Comparison of ENCODE assay signal across 1 cellular context in the genomic region with DNA sequence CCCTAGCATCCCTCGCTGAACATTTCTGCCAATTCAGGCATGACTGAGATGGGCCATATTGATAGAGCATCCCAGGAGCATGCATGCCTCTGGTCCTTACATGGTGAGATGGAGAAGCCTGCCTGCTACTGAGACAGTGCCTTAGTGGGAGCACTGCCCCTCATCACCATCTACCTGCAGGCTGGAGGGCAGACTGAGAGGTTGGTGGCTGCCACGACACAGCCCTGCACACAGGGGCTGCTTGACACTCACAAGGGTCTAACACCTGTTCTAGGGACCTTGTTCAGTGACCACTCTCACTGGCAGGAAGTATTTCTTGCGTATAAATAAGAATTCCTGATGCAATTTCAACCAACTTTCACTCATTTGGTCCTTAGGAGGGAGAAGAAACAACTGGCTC.
TF ChIP-seq lines count a peak whose summit lies in the region.

No MANE protein-coding gene starts in this region.

TF ChIP-seq in GM12878, 131 proteins besides CTCF, POLR2A, EP300 and RAD21:
- TF ChIP-seq SIX5 (IDR thresholded peaks at IDR 0.05; ENCODE audit: low read depth, low read length, severe bottlenecking) (no peak), EGR1 (IDR thresholded peaks at IDR 0.05; ENCODE audit: borderline replicate concordance in 1 of 2, low read depth in 2 of 2, low read length in 2 of 2) (no peak), SMC3 (IDR thresholded peaks at IDR 0.05; ENCODE audit: borderline replicate concordance, low read length) (no peak), SREBF1 (IDR thresholded peaks at IDR 0.05; ENCODE audit: low read length) (no peak), RAD51 (IDR thresholded peaks at IDR 0.05) (no peak), RBBP5 (conservative IDR thresholded peaks at IDR 0.05) (no peak), JUND (IDR thresholded peaks at IDR 0.05; ENCODE audit: low read depth, low read length) (no peak), FOXM1 (IDR thresholded peaks at IDR 0.05; ENCODE audit: low read depth, low read length) (no peak), STAT3 (IDR thresholded peaks at IDR 0.05; ENCODE audit: low read depth, low read length) (no peak), EZH2 (IDR thresholded peaks at IDR 0.05; ENCODE audit: borderline replicate concordance, control insufficient read depth, low read depth, low read length) (no peak), SUPT20H (IDR thresholded peaks at IDR 0.05; ENCODE audit: borderline replicate concordance, control insufficient read depth, low read depth, low read length) (no peak), SRF (IDR thresholded peaks at IDR 0.05; ENCODE audit: low read depth in 2 of 2, low read length in 2 of 2) (no peak), POU2F2 (IDR thresholded peaks at IDR 0.05; ENCODE audit: borderline replicate concordance, low read depth, low read length) (no peak), MEF2A (IDR thresholded peaks at IDR 0.05; ENCODE audit: insufficient read depth, low read depth, low read length) (no peak), SMAD1 (IDR thresholded peaks at IDR 0.05; ENCODE audit: low read depth, partially characterized antibody) (no peak), BACH1 (IDR thresholded peaks at IDR 0.05; ENCODE audit: borderline replicate concordance) (no peak)
- TF ChIP-seq, protein P1, sequence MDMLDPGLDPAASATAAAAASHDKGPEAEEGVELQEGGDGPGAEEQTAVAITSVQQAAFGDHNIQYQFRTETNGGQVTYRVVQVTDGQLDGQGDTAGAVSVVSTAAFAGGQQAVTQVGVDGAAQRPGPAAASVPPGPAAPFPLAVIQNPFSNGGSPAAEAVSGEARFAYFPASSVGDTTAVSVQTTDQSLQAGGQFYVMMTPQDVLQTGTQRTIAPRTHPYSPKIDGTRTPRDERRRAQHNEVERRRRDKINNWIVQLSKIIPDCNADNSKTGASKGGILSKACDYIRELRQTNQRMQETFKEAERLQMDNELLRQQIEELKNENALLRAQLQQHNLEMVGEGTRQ (IDR thresholded peaks at IDR 0.05; ENCODE audit: borderline replicate concordance, low read depth, low read length), result no peak
- TF ChIP-seq, protein P2, sequence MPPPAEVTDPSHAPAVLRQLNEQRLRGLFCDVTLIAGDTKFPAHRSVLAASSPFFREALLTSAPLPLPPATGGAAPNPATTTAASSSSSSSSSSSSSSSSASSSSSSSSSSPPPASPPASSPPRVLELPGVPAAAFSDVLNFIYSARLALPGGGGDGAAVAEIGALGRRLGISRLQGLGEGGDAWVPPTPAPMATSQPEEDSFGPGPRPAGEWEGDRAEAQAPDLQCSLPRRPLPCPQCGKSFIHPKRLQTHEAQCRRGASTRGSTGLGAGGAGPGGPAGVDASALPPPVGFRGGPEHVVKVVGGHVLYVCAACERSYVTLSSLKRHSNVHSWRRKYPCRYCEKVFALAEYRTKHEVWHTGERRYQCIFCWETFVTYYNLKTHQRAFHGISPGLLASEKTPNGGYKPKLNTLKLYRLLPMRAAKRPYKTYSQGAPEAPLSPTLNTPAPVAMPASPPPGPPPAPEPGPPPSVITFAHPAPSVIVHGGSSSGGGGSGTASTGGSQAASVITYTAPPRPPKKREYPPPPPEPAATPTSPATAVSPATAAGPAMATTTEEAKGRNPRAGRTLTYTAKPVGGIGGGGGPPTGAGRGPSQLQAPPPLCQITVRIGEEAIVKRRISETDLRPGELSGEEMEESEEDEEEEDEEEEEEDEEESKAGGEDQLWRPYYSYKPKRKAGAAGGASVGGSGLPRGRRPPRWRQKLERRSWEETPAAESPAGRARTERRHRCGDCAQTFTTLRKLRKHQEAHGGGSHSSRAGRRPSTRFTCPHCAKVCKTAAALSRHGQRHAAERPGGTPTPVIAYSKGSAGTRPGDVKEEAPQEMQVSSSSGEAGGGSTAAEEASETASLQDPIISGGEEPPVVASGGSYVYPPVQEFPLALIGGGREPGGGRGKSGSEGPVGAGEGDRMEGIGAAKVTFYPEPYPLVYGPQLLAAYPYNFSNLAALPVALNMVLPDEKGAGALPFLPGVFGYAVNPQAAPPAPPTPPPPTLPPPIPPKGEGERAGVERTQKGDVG (CRISPR knock-in tag; IDR thresholded peaks at IDR 0.05), result no peak
- TF ChIP-seq, protein P3, sequence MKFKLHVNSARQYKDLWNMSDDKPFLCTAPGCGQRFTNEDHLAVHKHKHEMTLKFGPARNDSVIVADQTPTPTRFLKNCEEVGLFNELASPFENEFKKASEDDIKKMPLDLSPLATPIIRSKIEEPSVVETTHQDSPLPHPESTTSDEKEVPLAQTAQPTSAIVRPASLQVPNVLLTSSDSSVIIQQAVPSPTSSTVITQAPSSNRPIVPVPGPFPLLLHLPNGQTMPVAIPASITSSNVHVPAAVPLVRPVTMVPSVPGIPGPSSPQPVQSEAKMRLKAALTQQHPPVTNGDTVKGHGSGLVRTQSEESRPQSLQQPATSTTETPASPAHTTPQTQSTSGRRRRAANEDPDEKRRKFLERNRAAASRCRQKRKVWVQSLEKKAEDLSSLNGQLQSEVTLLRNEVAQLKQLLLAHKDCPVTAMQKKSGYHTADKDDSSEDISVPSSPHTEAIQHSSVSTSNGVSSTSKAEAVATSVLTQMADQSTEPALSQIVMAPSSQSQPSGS (IDR thresholded peaks at IDR 0.05; ENCODE audit: low read length), result no peak
- TF ChIP-seq, protein P4, sequence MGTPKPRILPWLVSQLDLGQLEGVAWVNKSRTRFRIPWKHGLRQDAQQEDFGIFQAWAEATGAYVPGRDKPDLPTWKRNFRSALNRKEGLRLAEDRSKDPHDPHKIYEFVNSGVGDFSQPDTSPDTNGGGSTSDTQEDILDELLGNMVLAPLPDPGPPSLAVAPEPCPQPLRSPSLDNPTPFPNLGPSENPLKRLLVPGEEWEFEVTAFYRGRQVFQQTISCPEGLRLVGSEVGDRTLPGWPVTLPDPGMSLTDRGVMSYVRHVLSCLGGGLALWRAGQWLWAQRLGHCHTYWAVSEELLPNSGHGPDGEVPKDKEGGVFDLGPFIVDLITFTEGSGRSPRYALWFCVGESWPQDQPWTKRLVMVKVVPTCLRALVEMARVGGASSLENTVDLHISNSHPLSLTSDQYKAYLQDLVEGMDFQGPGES (IDR thresholded peaks at IDR 0.05), result no peak
